In the genomic region with DNA sequence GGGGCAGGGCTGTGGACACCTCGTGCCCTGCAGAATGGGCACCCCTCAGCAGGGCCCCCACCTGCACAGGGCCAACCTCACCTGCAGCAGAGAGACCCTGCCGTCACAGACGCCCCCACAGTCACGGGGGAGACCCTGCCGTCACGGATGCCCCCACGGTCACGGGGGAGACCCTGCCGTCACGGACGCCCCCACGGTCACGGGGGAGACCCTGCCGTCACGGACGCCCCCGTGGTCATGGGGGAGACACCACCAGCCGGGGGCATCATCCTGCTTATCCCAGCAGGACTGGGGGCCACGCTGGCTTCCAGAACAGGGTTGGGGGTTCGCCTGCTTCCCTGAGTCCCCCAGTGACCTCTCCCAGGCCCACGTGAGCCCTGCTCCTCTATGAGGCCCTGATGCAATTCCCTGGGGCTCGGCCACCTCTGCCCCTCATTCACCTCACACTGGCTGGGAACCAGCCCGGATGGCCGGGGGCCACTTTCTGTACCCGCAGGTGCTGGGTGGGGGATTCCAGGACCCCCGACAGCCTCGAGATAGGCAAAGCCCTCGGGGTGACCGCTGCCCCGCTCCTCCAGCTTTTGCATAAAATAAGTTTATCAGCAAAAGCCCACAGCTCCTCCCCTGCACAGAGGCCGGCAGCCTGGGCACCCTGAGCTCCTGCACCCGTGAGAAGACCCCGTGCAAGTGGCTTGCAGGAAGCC, we compare ENCODE assay signal across 14 cellular contexts.
"Had no signal": no experiment of that assay in that cellular context is flagged by ENCODE, and none has a peak within 500 bp of the region (broad histone marks: within the 10 kb centered on the region; RNA-seq: fewer than 3 reads in every experiment).

No MANE protein-coding gene starts in this region.

- H3K9me3 ChIP-seq: body of pancreas, transverse colon had no signal

- ATAC-seq: body of pancreas; effector memory CD8-positive, alpha-beta T cell; natural killer cell had no signal

- H3K4me3 ChIP-seq: body of pancreas, transverse colon had no signal

- H3K27me3 ChIP-seq: body of pancreas, transverse colon had no signal

- DNase-seq: activated CD4-positive, alpha-beta T cell treated with anti-CD3 and anti-CD28 coated beads, Interleukin-2, amount 10 ng/mL, durations not matched to agents 7 days and 5 days; activated CD4-positive, CD25-positive, alpha-beta regulatory T cell; activated naive CD4-positive, alpha-beta T cell treated with anti-CD3 and anti-CD28 coated beads, Interleukin-2, amount 50 U/mL, for 16 hours; activated T-cell treated with anti-CD3 and anti-CD28 coated beads for 4 hours; body of pancreas; effector memory CD8-positive, alpha-beta T cell; hypothalamus; natural killer cell; occipital lobe; stimulated activated CD4-positive, alpha-beta T cell treated with anti-CD3 and anti-CD28 coated beads, Interleukin-4, amount 100 ng/mL, for 1 hour; stimulated activated CD8-positive, alpha-beta memory T cell treated with anti-CD3 and anti-CD28 coated beads, Interleukin-4, amount 100 ng/mL, for 48 hours; T-helper 2 cell; transverse colon had no signal

- FAIRE-seq: TTC549 had no signal
